In the genomic region with DNA sequence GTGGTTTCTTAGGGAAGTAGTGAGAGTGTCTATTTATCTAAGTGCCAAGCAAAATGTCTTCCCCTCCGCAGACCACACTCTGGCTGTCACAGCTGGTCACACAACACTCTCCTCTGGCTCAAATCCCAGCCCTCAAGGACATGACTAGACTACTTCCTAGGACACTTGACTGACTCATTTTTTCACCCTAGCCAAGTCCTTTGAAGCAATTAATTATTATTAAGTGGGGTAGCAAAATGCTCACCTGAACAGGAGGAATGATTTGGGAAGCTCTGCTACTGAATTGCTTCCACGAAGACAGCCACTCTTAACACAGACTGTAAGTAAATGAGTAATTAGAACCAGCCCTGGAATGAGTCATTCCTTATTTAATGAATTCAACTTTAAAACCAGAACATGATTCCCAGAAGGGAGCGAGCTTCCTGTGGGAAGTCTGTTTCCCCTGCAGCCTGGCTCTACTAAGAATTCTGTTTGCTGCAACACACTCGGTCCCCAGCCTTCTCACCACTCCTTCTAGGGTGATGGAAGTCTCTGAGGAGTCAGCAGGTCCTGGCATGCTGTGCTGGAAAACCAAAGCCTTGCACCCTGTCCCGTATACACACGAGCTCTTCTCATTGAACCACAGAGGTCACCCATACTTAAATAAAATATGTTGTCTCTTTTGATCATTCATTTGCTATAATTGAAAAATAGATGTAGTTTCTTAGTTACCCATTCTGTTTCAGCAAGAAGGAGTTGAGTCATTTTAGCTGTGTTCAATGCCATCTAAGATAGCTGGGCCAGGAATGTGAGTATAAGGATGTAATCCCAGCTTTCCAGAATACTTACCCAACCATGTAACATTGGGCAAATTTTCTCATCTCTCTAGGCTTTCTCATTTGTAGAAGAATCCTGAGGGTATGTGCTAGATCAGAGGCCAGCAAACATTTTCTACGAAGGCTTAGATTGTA, we compare ENCODE assay signal across 8 cellular contexts.
DNase-seq lines count a peak whose midpoint lies in the region; TF ChIP-seq lines count a peak whose summit lies in the region.

No MANE protein-coding gene starts in this region.

- H3K27ac ChIP-seq in angular gyrus (ENCODE audit: low read depth, low read length): peak overlapping the region; percentile 33

- no peaks in the 10 kb centered on the region for H3K27me3 ChIP-seq in kidney epithelial cell (ENCODE audit: control insufficient read depth, insufficient read depth, low read length)

- intact Hi-C loops in activated naive CD4-positive, alpha-beta T cell treated with anti-CD3 and anti-CD28 coated beads for 36 hours (cut with micrococcal nuclease): no loop called here

- no peaks in the 10 kb centered on the region for H3K4me1 Mint-ChIP-seq in activated naive CD4-positive, alpha-beta T cell treated with anti-CD3 and anti-CD28 coated beads for 36 hours (ENCODE audit: low read depth)
- peaks cover 8% of the 10 kb centered on the region for H3K4me1 Mint-ChIP-seq in osteocyte (ENCODE audit: unreplicated experiment)

- no peaks in the 10 kb centered on the region for H3K36me3 Mint-ChIP-seq in activated naive CD4-positive, alpha-beta T cell treated with anti-CD3 and anti-CD28 coated beads for 36 hours (ENCODE audit: low read depth)
- no peaks in the 10 kb centered on the region for H3K36me3 Mint-ChIP-seq in osteocyte (ENCODE audit: unreplicated experiment)

- CTCF ChIA-PET in activated naive CD4-positive, alpha-beta T cell treated with anti-CD3 and anti-CD28 coated beads for 36 hours (lab: Charles Lee): interaction anchor here (0.6 to 1.3 kb wide), 2 partner anchors 53 to 265 kb away, joined by 4 read pairs; no protein-coding TSS in a partner anchor

- H3K9me3 Mint-ChIP-seq in activated naive CD4-positive, alpha-beta T cell treated with anti-CD3 and anti-CD28 coated beads for 36 hours: peaks cover 3% of the 10 kb centered on the region
- no peaks in the 10 kb centered on the region for H3K9me3 Mint-ChIP-seq in osteocyte (ENCODE audit: unreplicated experiment)

- H3K27me3 Mint-ChIP-seq in activated naive CD4-positive, alpha-beta T cell treated with anti-CD3 and anti-CD28 coated beads for 36 hours (ENCODE audit: low read depth): no peaks in the 10 kb centered on the region
- no peaks in the 10 kb centered on the region for H3K27me3 Mint-ChIP-seq in osteocyte (ENCODE audit: unreplicated experiment)

- no peak overlapping the region for H3K27ac Mint-ChIP-seq in activated naive CD4-positive, alpha-beta T cell treated with anti-CD3 and anti-CD28 coated beads for 36 hours
- H3K27ac Mint-ChIP-seq in osteocyte (ENCODE audit: unreplicated experiment): no peak overlapping the region

- no peak overlapping the region for H3K4me3 Mint-ChIP-seq in activated naive CD4-positive, alpha-beta T cell treated with anti-CD3 and anti-CD28 coated beads for 36 hours
- H3K4me3 Mint-ChIP-seq in osteocyte (ENCODE audit: unreplicated experiment): no peak overlapping the region

- TF ChIP-seq CTCF in AG09309 (IDR thresholded peaks at IDR 0.05; ENCODE audit: control insufficient read depth, insufficient read depth, low read depth, low read length, missing control alignments) (no peak), kidney epithelial cell (IDR thresholded peaks at IDR 0.05; ENCODE audit: insufficient read depth, low read length, poor library complexity, severe bottlenecking) (no peak), osteocyte (IDR thresholded peaks at IDR 0.05) (no peak)

- DNase-seq in AG09309 (ENCODE audit: low read depth): peak; percentile 46
- DNase-seq in HS-5 (ENCODE audit: low read depth): peak; percentile 39
- DNase-seq in kidney epithelial cell (ENCODE audit: low read depth): peak; percentile 89
- DNase-seq in activated T-cell treated with anti-CD3 and anti-CD28 coated beads, Interleukin-2, amount 50 U/mL, for 48 hours: no peak
- no peak for DNase-seq in activated naive CD4-positive, alpha-beta T cell treated with anti-CD3 and anti-CD28 coated beads for 36 hours
- no peak for DNase-seq in osteocyte (ENCODE audit: extremely low spot score, unreplicated experiment)
- no peak for DNase-seq in activated CD4-positive, CD25-positive, alpha-beta regulatory T cell (lab: John Stamatoyannopoulos, UW)

- no peaks in the 10 kb centered on the region for H3K36me3 ChIP-seq in kidney epithelial cell (ENCODE audit: control insufficient read depth, insufficient read depth, low read length)

- no peak overlapping the region for H3K4me3 ChIP-seq in AG09309 (ENCODE audit: control insufficient read depth, low read depth, low read length)
- H3K4me3 ChIP-seq in kidney epithelial cell (ENCODE audit: low read depth, low read length): no peak overlapping the region

Comparison
In these comparisons a context has a peak if more than half of its experiments do, and no peak if none do; other contexts are left out.
1. DNase-seq: peak in AG09309 (single experiment), HS-5 (single experiment) and kidney epithelial cell (single experiment); none in activated T-cell treated with anti-CD3 and anti-CD28 coated beads, Interleukin-2, amount 50 U/mL, for 48 hours (0 of 2), activated naive CD4-positive, alpha-beta T cell treated with anti-CD3 and anti-CD28 coated beads for 36 hours (single experiment), osteocyte (single experiment) and activated CD4-positive, CD25-positive, alpha-beta regulatory T cell (0 of 4).